Comparison of ENCODE assay signal across 39 cellular contexts in genomic region chr1:231000639-231001038, GRCh38.
"Had no signal": no experiment of that assay in that cellular context is flagged by ENCODE, and none has a peak within 500 bp of the region (broad histone marks: within the 10 kb centered on the region; RNA-seq: fewer than 3 reads in every experiment).

No MANE protein-coding gene starts in this region.

- H3K4me1 ChIP-seq: adrenal gland, ascending aorta, body of pancreas, breast epithelium had no signal

- H3K4me3 ChIP-seq: adrenal gland, ascending aorta, body of pancreas, breast epithelium, cardiac muscle cell had no signal

- H3K27ac ChIP-seq: adrenal gland, ascending aorta, body of pancreas, brain microvascular endothelial cell, breast epithelium, cardiac muscle cell had no signal

- DNase-seq: activated effector memory CD4-positive, alpha-beta T cell treated with anti-CD3 and anti-CD28 coated beads, Interleukin-2, amount 50 U/mL, for 16 hours; activated effector memory CD4-positive, alpha-beta T cell treated with Interleukin-2 at 50 U/mL for 16 hours; activated gamma-delta T cell; activated gamma-delta T cell treated with Interleukin-2 at 50 U/mL for 16 hours; activated naive CD4-positive, alpha-beta T cell; activated naive CD4-positive, alpha-beta T cell treated with anti-CD3 and anti-CD28 coated beads for 36 hours; activated naive CD4-positive, alpha-beta T cell treated with anti-CD3 and anti-CD28 coated beads, Interleukin-2, amount 10 ng/mL, durations not matched to agents 7 days and 5 days; activated naive CD4-positive, alpha-beta T cell treated with anti-CD3 and anti-CD28 coated beads, Interleukin-2, amount 50 U/mL, for 16 hours; activated naive CD4-positive, alpha-beta T cell treated with Interleukin-2 at 50 U/mL for 16 hours; activated naive CD8-positive, alpha-beta T cell treated with anti-CD3 and anti-CD28 coated beads for 36 hours; activated naive CD8-positive, alpha-beta T cell treated with anti-CD3 and anti-CD28 coated beads, Interleukin-2, amount 10 ng/mL, durations not matched to agents 7 days and 5 days; activated naive CD8-positive, alpha-beta T cell treated with anti-CD3 and anti-CD28 coated beads, Interleukin-2, amount 50 U/mL, for 24 hours; activated T-cell treated with anti-CD3 and anti-CD28 coated beads, Interleukin-2, amount 50 U/mL, for 1 hour; activated T-cell treated with anti-CD3 and anti-CD28 coated beads, Interleukin-2, amount 50 U/mL, for 24 hours; activated T-cell treated with anti-CD3 and anti-CD28 coated beads, Interleukin-2, amount 50 U/mL, for 4 hours; activated T-cell treated with anti-CD3 and anti-CD28 coated beads, Interleukin-2, amount 50 U/mL, for 48 hours; activated T-cell treated with anti-CD3 and anti-CD28 coated beads, Interleukin-2, amount 50 U/mL, for 72 hours; adrenal gland; amniotic stem cell; amygdala; anterior cingulate cortex; aorta; body of pancreas; brain microvascular endothelial cell; caudate nucleus; central memory CD4-positive, alpha-beta T cell; cerebellar nuclear complex had no signal

- H3K4me3 Mint-ChIP-seq: activated naive CD4-positive, alpha-beta T cell treated with anti-CD3 and anti-CD28 coated beads for 36 hours; activated naive CD4-positive, alpha-beta T cell treated with anti-CD3 and anti-CD28 coated beads, Interleukin-2, amount 10 ng/mL, durations not matched to agents 7 days and 5 days; activated naive CD4-positive, alpha-beta T cell treated with anti-CD3 and anti-CD28 coated beads, Interleukin-2, amount 50 U/mL, for 24 hours; activated naive CD8-positive, alpha-beta T cell; activated naive CD8-positive, alpha-beta T cell treated with anti-CD3 and anti-CD28 coated beads for 36 hours; activated naive CD8-positive, alpha-beta T cell treated with anti-CD3 and anti-CD28 coated beads, Interleukin-2, amount 10 ng/mL, durations not matched to agents 7 days and 5 days; activated naive CD8-positive, alpha-beta T cell treated with anti-CD3 and anti-CD28 coated beads, Interleukin-2, amount 50 U/mL, for 24 hours; activated T-cell treated with anti-CD3 and anti-CD28 coated beads, Interleukin-2, amount 50 U/mL, for 24 hours; activated T-cell treated with anti-CD3 and anti-CD28 coated beads, Interleukin-2, amount 50 U/mL, for 4 hours; activated T-cell treated with anti-CD3 and anti-CD28 coated beads, Interleukin-2, amount 50 U/mL, for 72 hours; activated T-helper 1 cell treated with anti-CD3 and anti-CD28 coated beads, Interleukin-12 subunit alpha, Interleukin-12 subunit beta, Interleukin-2, Interleukin-4 antibody, amounts not matched to agents 30 ng/mL and 10 ng/mL and 1 ng/mL, durations not matched to agents 14 hours and 24 hours and 36 hours; brain; central memory CD8-positive, alpha-beta T cell had no signal

- FAIRE-seq: astrocyte, bronchial epithelial cell had no signal

- ATAC-seq: activated naive CD8-positive, alpha-beta T cell treated with anti-CD3 and anti-CD28 coated beads, Interleukin-2, amount 50 U/mL, for 24 hours; activated T-cell treated with anti-CD3 and anti-CD28 coated beads, Interleukin-2, amount 50 U/mL, for 4 hours; body of pancreas had no signal

- H3K27me3 Mint-ChIP-seq: activated naive CD4-positive, alpha-beta T cell treated with anti-CD3 and anti-CD28 coated beads, Interleukin-2, amount 50 U/mL, for 24 hours; activated naive CD8-positive, alpha-beta T cell; activated naive CD8-positive, alpha-beta T cell treated with anti-CD3 and anti-CD28 coated beads for 36 hours; activated naive CD8-positive, alpha-beta T cell treated with anti-CD3 and anti-CD28 coated beads, Interleukin-2, amount 10 ng/mL, durations not matched to agents 7 days and 5 days; activated naive CD8-positive, alpha-beta T cell treated with anti-CD3 and anti-CD28 coated beads, Interleukin-2, amount 50 U/mL, for 24 hours; activated T-cell treated with anti-CD3 and anti-CD28 coated beads, Interleukin-2, amount 50 U/mL, for 24 hours; brain; central memory CD8-positive, alpha-beta T cell had no signal

- H3K27me3 ChIP-seq: adrenal gland, ascending aorta, body of pancreas, brain microvascular endothelial cell, breast epithelium, cardiac muscle cell had no signal

- H3K9me3 ChIP-seq: body of pancreas had no signal

- H3K4me1 Mint-ChIP-seq: activated naive CD4-positive, alpha-beta T cell treated with anti-CD3 and anti-CD28 coated beads, Interleukin-2, amount 10 ng/mL, durations not matched to agents 7 days and 5 days; activated naive CD4-positive, alpha-beta T cell treated with anti-CD3 and anti-CD28 coated beads, Interleukin-2, amount 50 U/mL, for 24 hours; activated naive CD8-positive, alpha-beta T cell treated with anti-CD3 and anti-CD28 coated beads for 36 hours; activated naive CD8-positive, alpha-beta T cell treated with anti-CD3 and anti-CD28 coated beads, Interleukin-2, amount 10 ng/mL, durations not matched to agents 7 days and 5 days; activated naive CD8-positive, alpha-beta T cell treated with anti-CD3 and anti-CD28 coated beads, Interleukin-2, amount 50 U/mL, for 24 hours; brain; central memory CD8-positive, alpha-beta T cell had no signal

- H3K27ac Mint-ChIP-seq: activated naive CD4-positive, alpha-beta T cell treated with anti-CD3 and anti-CD28 coated beads for 36 hours; activated naive CD4-positive, alpha-beta T cell treated with anti-CD3 and anti-CD28 coated beads, Interleukin-2, amount 10 ng/mL, durations not matched to agents 7 days and 5 days; activated naive CD4-positive, alpha-beta T cell treated with anti-CD3 and anti-CD28 coated beads, Interleukin-2, amount 50 U/mL, for 24 hours; activated naive CD4-positive, alpha-beta T cell treated with anti-CD3 and anti-CD28 coated beads, Interleukin-2, amount 50 U/mL, for 72 hours; activated naive CD8-positive, alpha-beta T cell; activated naive CD8-positive, alpha-beta T cell treated with anti-CD3 and anti-CD28 coated beads for 36 hours; activated naive CD8-positive, alpha-beta T cell treated with anti-CD3 and anti-CD28 coated beads, Interleukin-2, amount 10 ng/mL, durations not matched to agents 7 days and 5 days; activated naive CD8-positive, alpha-beta T cell treated with anti-CD3 and anti-CD28 coated beads, Interleukin-2, amount 50 U/mL, for 24 hours; activated T-cell treated with anti-CD3 and anti-CD28 coated beads, Interleukin-2, amount 50 U/mL, for 24 hours; activated T-cell treated with anti-CD3 and anti-CD28 coated beads, Interleukin-2, amount 50 U/mL, for 72 hours; activated T-helper 1 cell treated with anti-CD3 and anti-CD28 coated beads, Interleukin-12 subunit alpha, Interleukin-12 subunit beta, Interleukin-2, Interleukin-4 antibody, amounts not matched to agents 30 ng/mL and 10 ng/mL and 1 ng/mL, durations not matched to agents 14 hours and 24 hours and 36 hours; activated T-helper 2 cell treated with anti-CD3 and anti-CD28 coated beads, Interferon-gamma antibody, Interleukin-2, Interleukin-4, amounts not matched to agents 10 μg/mL and 5 μg/mL and 100 μg/mL, durations not matched to agents 14 hours and 24 hours and 36 hours; brain had no signal
